1 cellular context compared by ENCODE assay signal in the genomic region with DNA sequence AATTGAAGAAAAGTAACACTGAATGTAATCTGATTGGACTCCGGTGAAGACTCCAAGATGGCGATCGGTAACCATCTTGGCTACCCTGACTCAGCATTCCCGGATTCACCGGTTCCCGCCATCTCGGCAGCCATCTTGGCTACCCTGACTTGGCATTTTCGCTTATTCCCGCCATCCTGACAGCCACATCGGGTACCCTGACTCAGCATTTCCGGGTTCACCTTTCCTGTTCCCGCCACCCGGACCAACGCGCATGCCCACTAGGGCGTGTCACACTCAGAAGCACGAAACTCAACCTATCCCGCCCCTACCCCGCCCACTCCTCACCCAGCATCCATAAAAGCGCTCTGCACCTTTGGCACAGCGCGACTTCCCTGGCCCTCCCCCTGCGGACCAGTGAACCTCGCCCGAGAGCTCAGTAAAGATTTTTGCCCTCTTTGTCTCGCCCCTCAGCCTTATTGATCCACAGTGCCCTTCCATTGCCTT.
A peak's percentile ranks its signal among the peaks of the same experiment; 100 is the strongest.
TF ChIP-seq lines count a peak whose summit lies in the region.

No MANE protein-coding gene starts in this region.

TF ChIP-seq in HCT116, 20 proteins besides CTCF, POLR2A, EP300 and RAD21 (continued from another document):
- TF ChIP-seq ZNF274 (IDR thresholded peaks at IDR 0.05; ENCODE audit: low read depth, low read length) (no peak), ELF1 (IDR thresholded peaks at IDR 0.05; ENCODE audit: borderline replicate concordance, low read depth) (peak; percentile 80), YY1 (IDR thresholded peaks at IDR 0.05; ENCODE audit: extremely low read depth, insufficient replicate concordance, low read depth, low read length) (peak; percentile 94), ZFX (IDR thresholded peaks at IDR 0.05) (no peak), CBX3 (IDR thresholded peaks at IDR 0.05; ENCODE audit: low read depth) (peak; percentile 94), CEBPB (IDR thresholded peaks at IDR 0.05; ENCODE audit: low read depth) (no peak), EZH2phosphoT487 (IDR thresholded peaks at IDR 0.05; ENCODE audit: borderline replicate concordance) (no peak), JUND (IDR thresholded peaks at IDR 0.05) (no peak), TCF7L2 (IDR thresholded peaks at IDR 0.05; ENCODE audit: borderline replicate concordance, extremely low read depth, insufficient read depth, insufficient read length) (no peak)
- TF ChIP-seq, protein P1, sequence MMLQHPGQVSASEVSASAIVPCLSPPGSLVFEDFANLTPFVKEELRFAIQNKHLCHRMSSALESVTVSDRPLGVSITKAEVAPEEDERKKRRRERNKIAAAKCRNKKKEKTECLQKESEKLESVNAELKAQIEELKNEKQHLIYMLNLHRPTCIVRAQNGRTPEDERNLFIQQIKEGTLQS (IDR thresholded peaks at IDR 0.05) = no peak
- TF ChIP-seq, protein P2, sequence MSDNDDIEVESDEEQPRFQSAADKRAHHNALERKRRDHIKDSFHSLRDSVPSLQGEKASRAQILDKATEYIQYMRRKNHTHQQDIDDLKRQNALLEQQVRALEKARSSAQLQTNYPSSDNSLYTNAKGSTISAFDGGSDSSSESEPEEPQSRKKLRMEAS (IDR thresholded peaks at IDR 0.05) = peak; percentile 83
- TF ChIP-seq, protein P3, sequence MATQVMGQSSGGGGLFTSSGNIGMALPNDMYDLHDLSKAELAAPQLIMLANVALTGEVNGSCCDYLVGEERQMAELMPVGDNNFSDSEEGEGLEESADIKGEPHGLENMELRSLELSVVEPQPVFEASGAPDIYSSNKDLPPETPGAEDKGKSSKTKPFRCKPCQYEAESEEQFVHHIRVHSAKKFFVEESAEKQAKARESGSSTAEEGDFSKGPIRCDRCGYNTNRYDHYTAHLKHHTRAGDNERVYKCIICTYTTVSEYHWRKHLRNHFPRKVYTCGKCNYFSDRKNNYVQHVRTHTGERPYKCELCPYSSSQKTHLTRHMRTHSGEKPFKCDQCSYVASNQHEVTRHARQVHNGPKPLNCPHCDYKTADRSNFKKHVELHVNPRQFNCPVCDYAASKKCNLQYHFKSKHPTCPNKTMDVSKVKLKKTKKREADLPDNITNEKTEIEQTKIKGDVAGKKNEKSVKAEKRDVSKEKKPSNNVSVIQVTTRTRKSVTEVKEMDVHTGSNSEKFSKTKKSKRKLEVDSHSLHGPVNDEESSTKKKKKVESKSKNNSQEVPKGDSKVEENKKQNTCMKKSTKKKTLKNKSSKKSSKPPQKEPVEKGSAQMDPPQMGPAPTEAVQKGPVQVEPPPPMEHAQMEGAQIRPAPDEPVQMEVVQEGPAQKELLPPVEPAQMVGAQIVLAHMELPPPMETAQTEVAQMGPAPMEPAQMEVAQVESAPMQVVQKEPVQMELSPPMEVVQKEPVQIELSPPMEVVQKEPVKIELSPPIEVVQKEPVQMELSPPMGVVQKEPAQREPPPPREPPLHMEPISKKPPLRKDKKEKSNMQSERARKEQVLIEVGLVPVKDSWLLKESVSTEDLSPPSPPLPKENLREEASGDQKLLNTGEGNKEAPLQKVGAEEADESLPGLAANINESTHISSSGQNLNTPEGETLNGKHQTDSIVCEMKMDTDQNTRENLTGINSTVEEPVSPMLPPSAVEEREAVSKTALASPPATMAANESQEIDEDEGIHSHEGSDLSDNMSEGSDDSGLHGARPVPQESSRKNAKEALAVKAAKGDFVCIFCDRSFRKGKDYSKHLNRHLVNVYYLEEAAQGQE (IDR thresholded peaks at IDR 0.05; ENCODE audit: low read depth) = no peak
